ENCODE assay signal across 9 cellular contexts in genomic region chr5:120555345-120555744, GRCh38.
"Had no signal": no experiment of that assay in that cellular context is flagged by ENCODE, and none has a peak within 500 bp of the region (broad histone marks: within the 10 kb centered on the region; RNA-seq: fewer than 3 reads in every experiment).

No MANE protein-coding gene starts in this region.

- H3K4me3 ChIP-seq: GM23248 had no signal

- H3K27ac ChIP-seq: GM23248, HL-60 had no signal

- FAIRE-seq: H54, HTR-8/SVneo had no signal

- H3K4me1 Mint-ChIP-seq: H9, IgD-negative memory B cell had no signal

- H3K4me3 Mint-ChIP-seq: H9, IgD-negative memory B cell had no signal

- DNase-seq: GM23248, GOT3, H9, HCEC 1CT, KG1 had no signal

- H3K36me3 Mint-ChIP-seq: IgD-negative memory B cell had no signal

- H3K27ac Mint-ChIP-seq: H9, IgD-negative memory B cell had no signal
